Comparison of ENCODE assay signal across 20 cellular contexts in the genomic region with DNA sequence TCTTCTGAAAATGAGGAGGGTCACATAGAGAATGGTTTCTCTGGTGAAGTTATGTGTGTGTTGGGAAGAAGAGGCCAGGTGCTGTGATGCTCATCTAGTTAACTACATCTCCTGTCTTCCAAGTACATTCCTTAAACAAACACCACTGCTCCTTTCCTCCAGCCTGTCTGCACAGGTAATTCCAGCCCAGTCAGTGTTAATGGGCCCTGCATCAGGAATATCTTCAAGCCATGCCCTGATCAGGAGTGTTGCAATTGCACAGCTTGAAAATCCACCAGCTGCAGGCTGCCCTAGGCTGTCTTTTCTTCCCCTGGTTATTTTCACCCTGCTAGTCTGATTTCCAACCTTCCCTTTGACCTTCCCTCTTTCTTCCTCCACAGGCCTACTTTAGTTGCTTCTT. TPM values are rescaled to one million over a fixed set of nuclear protein-coding genes. Genes with fewer than 3 reads are reported as not detected.
DNase-seq lines count a peak whose midpoint lies in the region; ATAC-seq and TF ChIP-seq lines count a peak whose summit lies in the region.
"Had no signal": no experiment of that assay in that cellular context is flagged by ENCODE, and none has a peak within 500 bp of the region (broad histone marks: within the 10 kb centered on the region; RNA-seq: fewer than 3 reads in every experiment).

No MANE protein-coding gene starts in this region.

- no peak for ATAC-seq in GM19452 (IDR thresholded peaks at IDR 0.05; ENCODE audit: unreplicated experiment)
- ATAC-seq: HepG2 had no signal

- peak overlapping the region in 32 of 59 donors; percentile 1 to 78 (median 47) for H3K27ac ChIP-seq in dorsolateral prefrontal cortex
- H3K27ac ChIP-seq: 22Rv1 had no signal

- peaks cover 4% of the 10 kb centered on the region for H3K36me3 Mint-ChIP-seq in T-helper 1 cell treated with Interleukin-12 subunit alpha and Interleukin-12 subunit beta and Interleukin-4 antibody, amounts not matched to agents 30 μg/mL and 1 μg/mL, for 36 hours (ENCODE audit: low read depth)

- H3K4me3 Mint-ChIP-seq in T-helper 1 cell treated with Interleukin-12 subunit alpha and Interleukin-12 subunit beta and Interleukin-4 antibody, amounts not matched to agents 30 μg/mL and 1 μg/mL, for 36 hours = no peak overlapping the region

- no peak for DNase-seq in T-helper 1 cell
- DNase-seq in dorsolateral prefrontal cortex = no peak
- peak; percentile 55 for DNase-seq in islet precursor cell
- DNase-seq in BE2C = no peak
- DNase-seq in AML-193 (lab: John Stamatoyannopoulos, UW) = no peak
- DNase-seq: Calu3, DMS79 treated with DMSO at 0.1 percent for 48 hours, Karpas-422, NCI-H1105, NCI-H146, NCI-H1930, NCI-H2107, NCI-H524, NCI-H748 treated with DMSO at 0.1 percent for 48 hours had no signal

- H3K9me3 ChIP-seq in BE2C = no peaks in the 10 kb centered on the region

- H3K4me1 ChIP-seq in BE2C = no peaks in the 10 kb centered on the region

- H3K4me1 Mint-ChIP-seq in T-helper 1 cell treated with Interleukin-12 subunit alpha and Interleukin-12 subunit beta and Interleukin-4 antibody, amounts not matched to agents 30 μg/mL and 1 μg/mL, for 36 hours (ENCODE audit: low read depth) = peaks cover 8% of the 10 kb centered on the region

- no peaks in the 10 kb centered on the region for H3K36me3 ChIP-seq in BE2C

- H3K27me3 ChIP-seq in dorsolateral prefrontal cortex (no peaks in the 10 kb centered on the region), BE2C (no peaks in the 10 kb centered on the region)

- TF ChIP-seq CTCF in dorsolateral prefrontal cortex (IDR thresholded peaks at IDR 0.05 in 54 of 56, conservative IDR thresholded peaks at IDR 0.05 in 2 of 56; ENCODE audit: low read depth in 1 of 56, partially characterized antibody in 56 of 56) (no peak), BE2C (IDR thresholded peaks at IDR 0.05; ENCODE audit: low read depth, low read length) (no peak)

- H3K27me3 Mint-ChIP-seq in T-helper 1 cell treated with Interleukin-12 subunit alpha and Interleukin-12 subunit beta and Interleukin-4 antibody, amounts not matched to agents 30 μg/mL and 1 μg/mL, for 36 hours (ENCODE audit: low read depth) = no peaks in the 10 kb centered on the region

- H3K4me3 ChIP-seq in dorsolateral prefrontal cortex (no peak overlapping the region), BE2C (ENCODE audit: low read depth, low read length) (no peak overlapping the region)

- intact Hi-C loops in dorsolateral prefrontal cortex (cut with DNase I) = loop anchor here (5.0 kb wide), 4 partner anchors 248 to 508 kb away; no protein-coding TSS in a partner anchor

- no peaks in the 10 kb centered on the region for H3K9me3 Mint-ChIP-seq in T-helper 1 cell treated with Interleukin-12 subunit alpha and Interleukin-12 subunit beta and Interleukin-4 antibody, amounts not matched to agents 30 μg/mL and 1 μg/mL, for 36 hours

- peak overlapping the region; percentile 28 for H3K27ac Mint-ChIP-seq in T-helper 1 cell treated with Interleukin-12 subunit alpha and Interleukin-12 subunit beta and Interleukin-4 antibody, amounts not matched to agents 30 μg/mL and 1 μg/mL, for 36 hours

RNA-seq across cellular contexts. Expression of a gene that starts 41.9 kb away (rescaled TPM):
- 1 to 10 TPM in 7 of 120 experiments, under 1 TPM in 106, not detected in 7; 0.13 to 1.2 (median 0.44) TPM for total RNA-seq in dorsolateral prefrontal cortex
- polyA plus RNA-seq in BE2C (2012; ENCODE audit: insufficient read depth, insufficient read length, low read depth) = 0.32 TPM
- total RNA-seq: Calu3, HepG2, M059J had no signal
- polyA plus RNA-seq: BJ, HepG2 had no signal
